20 cellular contexts compared by ENCODE assay signal in genomic region chr6:88680654-88681053, GRCh38.
DNase-seq lines count a peak whose midpoint lies in the region; ATAC-seq, FAIRE-seq and TF ChIP-seq lines count a peak whose summit lies in the region.
"Had no signal": no experiment of that assay in that cellular context is flagged by ENCODE, and none has a peak within 500 bp of the region (broad histone marks: within the 10 kb centered on the region; RNA-seq: fewer than 3 reads in every experiment).

No MANE protein-coding gene starts in this region.

- peaks cover 22% of the 10 kb centered on the region for H3K36me3 Mint-ChIP-seq in activated CD4-positive, alpha-beta memory T cell treated with anti-CD3 and anti-CD28 coated beads for 36 hours

- TF ChIP-seq EP300 in HepG2 (IDR thresholded peaks at IDR 0.05; ENCODE audit: low read depth in 2 of 2, low read length in 2 of 2) = no peak
- no peak for TF ChIP-seq EP300 in HepG2 (CRISPR knock-in tag; IDR thresholded peaks at IDR 0.05; ENCODE audit: borderline replicate concordance)

- no peaks in the 10 kb centered on the region for H3K36me3 ChIP-seq in HepG2 (replicated peaks in 1 of 2; ENCODE audit: control insufficient read depth in 1 of 2, insufficient read depth in 2 of 2, low read length in 2 of 2)
- H3K36me3 ChIP-seq in right lobe of liver = no peaks in the 10 kb centered on the region
- H3K36me3 ChIP-seq in adipocyte (ENCODE audit: control insufficient read depth, insufficient read depth, low read length, severe bottlenecking) = no peaks in the 10 kb centered on the region
- H3K36me3 ChIP-seq: BLaER1 had no signal

- POLR2A ChIA-PET in HepG2 (lab: Yijun Ruan, JAX) = no interaction called here
- POLR2A ChIA-PET in activated CD4-positive, alpha-beta memory T cell treated with anti-CD3 and anti-CD28 coated beads for 36 hours (lab: Charles Lee) = no interaction called here

- H3K4me2 ChIP-seq in HepG2 (ENCODE audit: low read depth, low read length) = no peak overlapping the region
- H3K4me2 ChIP-seq: A549, BLaER1, GM23338, KMS-11 had no signal

- H3K4me1 ChIP-seq in HepG2 (ENCODE audit: insufficient read depth, low read length) (no peaks in the 10 kb centered on the region), right lobe of liver (no peaks in the 10 kb centered on the region), adipocyte (ENCODE audit: control insufficient read depth, insufficient read depth, low read length) (no peaks in the 10 kb centered on the region)
- H3K4me1 ChIP-seq: A549, BLaER1 had no signal

- H4K20me1 ChIP-seq in HepG2 (ENCODE audit: insufficient read depth, low read length) = no peaks in the 10 kb centered on the region
- H4K20me1 ChIP-seq: BLaER1 had no signal

- no peak for TF ChIP-seq RAD21 in HepG2 (CRISPR knock-in tag; IDR thresholded peaks at IDR 0.05)

- no peaks in the 10 kb centered on the region for H3K27me3 ChIP-seq in HepG2 (ENCODE audit: control insufficient read depth in 1 of 2, insufficient read depth in 2 of 2, low read length in 2 of 2)
- H3K27me3 ChIP-seq in right lobe of liver = no peaks in the 10 kb centered on the region
- H3K27me3 ChIP-seq in adipocyte (replicated peaks; ENCODE audit: control insufficient read depth, insufficient read depth, low read length) = no peaks in the 10 kb centered on the region
- H3K27me3 ChIP-seq: BLaER1 had no signal

- no peak overlapping the region for H3K4me3 Mint-ChIP-seq in activated CD4-positive, alpha-beta memory T cell treated with anti-CD3 and anti-CD28 coated beads for 36 hours
- H3K4me3 Mint-ChIP-seq: CD8-positive, alpha-beta T cell; GM23338 had no signal

- H3K79me2 ChIP-seq in HepG2 (ENCODE audit: insufficient read depth, low read length) = no peaks in the 10 kb centered on the region

- 94% methylated on average over 6 of the region's 6 CpGs for WGBS in HepG2 (ENCODE audit: low lambda C conversion rate)
- 90% methylated on average over 3 of the region's 6 CpGs for WGBS in right lobe of liver (ENCODE audit: insufficient coverage, low coverage, low lambda C conversion rate, missing lambda C conversion rate)

- BruUV-seq in HepG2 (replicated peaks; lab: Mats Ljungman, UMichigan) = no TSS peak

- H3K9ac ChIP-seq in HepG2 (ENCODE audit: insufficient read depth, low read depth, low read length) (no peak overlapping the region), adipocyte (ENCODE audit: low read length) (no peak overlapping the region)
- H3K9ac ChIP-seq: BLaER1, KMS-11 had no signal

- FAIRE-seq in HepG2 (lab: Jason Lieb, UNC) = no peak
- FAIRE-seq: A549, GM19239, H54, HTR-8/SVneo had no signal

- intact Hi-C loops in HepG2 (cut with micrococcal nuclease; ENCODE audit: unreplicated experiment) (no loop called here), right lobe of liver (cut with DNase I) (no loop called here)
- intact Hi-C loops in activated CD4-positive, alpha-beta memory T cell treated with anti-CD3 and anti-CD28 coated beads for 36 hours (cut with micrococcal nuclease) = no loop called here

- no peak for TF ChIP-seq CTCF in HepG2 (CRISPR knock-in tag; IDR thresholded peaks at IDR 0.05)
- no peak for TF ChIP-seq CTCF in right lobe of liver (IDR thresholded peaks at IDR 0.05)

- TF ChIP-seq POLR2A in HepG2 (IDR thresholded peaks at IDR 0.05; ENCODE audit: insufficient read depth in 1 of 2, low read depth in 2 of 2, low read length in 2 of 2) (no peak), right lobe of liver (IDR thresholded peaks at IDR 0.05) (no peak)

- H2AFZ ChIP-seq in HepG2 (ENCODE audit: low read length) = no peak overlapping the region
- H2AFZ ChIP-seq: GM23338 had no signal

- H3K27me3 Mint-ChIP-seq in activated CD4-positive, alpha-beta memory T cell treated with anti-CD3 and anti-CD28 coated beads for 36 hours = no peaks in the 10 kb centered on the region

- H3K27ac ChIP-seq in HepG2 (ENCODE audit: extremely low read length, insufficient read depth, low read length) = no peak overlapping the region
- no peak overlapping the region for H3K27ac ChIP-seq in right lobe of liver
- H3K27ac ChIP-seq: 22Rv1, A549, BLaER1, KMS-11 had no signal

- no peak overlapping the region for H3K27ac Mint-ChIP-seq in activated CD4-positive, alpha-beta memory T cell treated with anti-CD3 and anti-CD28 coated beads for 36 hours
- H3K27ac Mint-ChIP-seq: CD8-positive, alpha-beta T cell; GM23338 had no signal

- H3K4me3 ChIP-seq in HepG2 (replicated peaks in 1 of 3; ENCODE audit: insufficient read depth in 1 of 3, low read depth in 2 of 3, low read length in 3 of 3) = no peak overlapping the region
- no peak overlapping the region for H3K4me3 ChIP-seq in right lobe of liver
- H3K4me3 ChIP-seq in adipocyte (ENCODE audit: low read length) = no peak overlapping the region
- H3K4me3 ChIP-seq: A549, BLaER1, GM23338 had no signal

- no peak for ATAC-seq in HepG2
- no peak for ATAC-seq in right lobe of liver
- ATAC-seq: A549; CD8-positive, alpha-beta T cell; GM23338; HCT116 had no signal

- H3K9me3 ChIP-seq in HepG2 (ENCODE audit: low read length) = no peaks in the 10 kb centered on the region
- H3K9me3 ChIP-seq in right lobe of liver = no peaks in the 10 kb centered on the region
- no peaks in the 10 kb centered on the region for H3K9me3 ChIP-seq in adipocyte (ENCODE audit: control insufficient read depth, low read length)
- H3K9me3 ChIP-seq: A549, BLaER1 had no signal

- DNase-seq in HepG2 (ENCODE audit: low spot score) (no peak), right lobe of liver (no peak), adipocyte (ENCODE audit: low read depth) (peak; percentile 11), fibroblast of gingiva (ENCODE audit: low read depth) (peak; percentile 11), COLO829 (ENCODE audit: low spot score) (no peak), HCEC 1CT (no peak)
- DNase-seq in activated effector memory CD4-positive, alpha-beta T cell treated with Interleukin-2 at 50 U/mL for 16 hours = no peak
- DNase-seq in activated CD4-positive, alpha-beta memory T cell treated with anti-CD3 and anti-CD28 coated beads for 36 hours = no peak
- DNase-seq: CD8-positive, alpha-beta T cell; COR-L47; GF-D8 had no signal

- peaks cover 2% of the 10 kb centered on the region for H3K4me1 Mint-ChIP-seq in activated CD4-positive, alpha-beta memory T cell treated with anti-CD3 and anti-CD28 coated beads for 36 hours (ENCODE audit: low read depth)

- CTCF ChIA-PET in HepG2 (lab: Yijun Ruan, JAX; ENCODE audit: low intra/inter-chr PET ratio, low total read pairs) = no interaction called here
- CTCF ChIA-PET in activated CD4-positive, alpha-beta memory T cell treated with anti-CD3 and anti-CD28 coated beads for 36 hours (lab: Charles Lee) = no interaction called here

- in situ Hi-C loops in HepG2 (cut with HindIII; ENCODE audit: extremely low pct_ligation_motif_present, low pct_unique_long_range_greater_than_20kb) = no loop called here

- H3K9me3 Mint-ChIP-seq in activated CD4-positive, alpha-beta memory T cell treated with anti-CD3 and anti-CD28 coated beads for 36 hours = no peaks in the 10 kb centered on the region
- H3K9me3 Mint-ChIP-seq: CD8-positive, alpha-beta T cell; GM23338 had no signal

TF ChIP-seq in HepG2, 621 proteins besides CTCF, POLR2A, EP300 and RAD21:
- peak in 1 of 2 experiments; percentile 48; a peak in 2 of 4 replicates for TF ChIP-seq MAFK (conservative IDR thresholded peaks at IDR 0.05 in 1 of 2, IDR thresholded peaks at IDR 0.05 in 1 of 2; ENCODE audit: low read length in 2 of 2)
- peak; percentile 96 for TF ChIP-seq ATF7 (IDR thresholded peaks at IDR 0.05)
- no peak for TF ChIP-seq ATF7 (CRISPR knock-in tag; IDR thresholded peaks at IDR 0.05)
- peak; percentile 49; the same call in 1 of the 2 replicates for TF ChIP-seq MAFF (IDR thresholded peaks at IDR 0.05; ENCODE audit: low read depth, low read length)
- TF ChIP-seq ZNF605 (CRISPR knock-in tag; IDR thresholded peaks at IDR 0.05) = no peak

Comparison
In these comparisons a context has a peak if more than half of its experiments do, and no peak if none do; other contexts are left out.
1. DNase-seq: peak in adipocyte (single experiment) and fibroblast of gingiva (single experiment); none in HepG2 (single experiment), right lobe of liver (0 of 3), COLO829 (single experiment), activated effector memory CD4-positive, alpha-beta T cell treated with Interleukin-2 at 50 U/mL for 16 hours (single experiment), activated CD4-positive, alpha-beta memory T cell treated with anti-CD3 and anti-CD28 coated beads for 36 hours (single experiment) and HCEC 1CT (single experiment).